Comparison of ENCODE assay signal across 12 cellular contexts in genomic region chr6:56399672-56400263, GRCh38.
DNase-seq lines count a peak whose midpoint lies in the region; ATAC-seq, FAIRE-seq and TF ChIP-seq lines count a peak whose summit lies in the region.
"Had no signal": no experiment of that assay in that cellular context is flagged by ENCODE, and none has a peak within 500 bp of the region (broad histone marks: within the 10 kb centered on the region; RNA-seq: fewer than 3 reads in every experiment).

No MANE protein-coding gene starts in this region.

- no peak overlapping the region for H2AFZ ChIP-seq in SK-N-SH (ENCODE audit: low read depth)

- no peak for ATAC-seq in GM21576 (IDR thresholded peaks at IDR 0.05; ENCODE audit: unreplicated experiment)

- no peak overlapping the region for H3K9ac ChIP-seq in SK-N-SH

- POLR2A ChIA-PET in SK-N-SH (lab: Yijun Ruan, JAX): interaction anchor here (0.6 kb wide), 1 partner anchor 30 kb away, joined by 3 read pairs; no protein-coding TSS in a partner anchor

- H3K79me2 ChIP-seq in SK-N-SH (ENCODE audit: insufficient read depth): no peaks in the 10 kb centered on the region; the same call in 1 of the 2 replicates

- no peaks in the 10 kb centered on the region for H4K20me1 ChIP-seq in SK-N-SH (ENCODE audit: insufficient read depth)

- no peak overlapping the region for H3K4me3 ChIP-seq in sigmoid colon
- H3K4me3 ChIP-seq in SK-N-SH (ENCODE audit: low read depth in 2 of 2, low read length in 1 of 2): no peak overlapping the region
- H3K4me3 ChIP-seq: ovary had no signal

- no peak for TF ChIP-seq POLR2A in sigmoid colon (IDR thresholded peaks at IDR 0.05)

- H3K36me3 ChIP-seq in sigmoid colon (no peaks in the 10 kb centered on the region), SK-N-SH (replicated peaks in 1 of 2; ENCODE audit: control insufficient read depth in 1 of 2, insufficient read depth in 2 of 2, low read length in 1 of 2) (no peaks in the 10 kb centered on the region)
- H3K36me3 ChIP-seq: ovary had no signal

- H3K9me3 ChIP-seq in sigmoid colon (no peaks in the 10 kb centered on the region), SK-N-SH (no peaks in the 10 kb centered on the region; the same call in 1 of the 2 replicates)
- H3K9me3 ChIP-seq: ovary had no signal

- peak; percentile 75 for DNase-seq in ACHN
- DNase-seq in NCI-H1105 treated with DMSO at 0.1 percent for 48 hours (lab: John Stamatoyannopoulos, UW): peak; percentile 91
- DNase-seq in NCI-H748 treated with DMSO at 0.1 percent for 48 hours (lab: John Stamatoyannopoulos, UW): peak; percentile 99
- DNase-seq in kidney tubule cell (ENCODE audit: low spot score): peak; percentile 94
- DNase-seq in sigmoid colon: no peak
- DNase-seq in SK-N-SH: no peak
- no peak for DNase-seq in HTR-8/SVneo (ENCODE audit: insufficient read length, low spot score)
- DNase-seq: dermis blood vessel endothelial cell, ovary, substantia nigra had no signal

- peaks cover 0 to 17% (median 16%) of the 10 kb centered on the region in 4 donors for H3K4me1 ChIP-seq in sigmoid colon
- H3K4me1 ChIP-seq in SK-N-SH (ENCODE audit: control insufficient read depth in 1 of 2, insufficient read depth in 2 of 2, low read depth in 1 of 2, low read length in 1 of 2): no peaks in the 10 kb centered on the region

- intact Hi-C loops in sigmoid colon (cut with DNase I): no loop called here

- H3K27ac ChIP-seq in sigmoid colon (no peak overlapping the region), SK-N-SH (ENCODE audit: low read depth in 2 of 2, low read length in 1 of 2) (no peak overlapping the region)
- H3K27ac ChIP-seq: ovary had no signal

- TF ChIP-seq EP300 in sigmoid colon (IDR thresholded peaks at IDR 0.05) (no peak), SK-N-SH (IDR thresholded peaks at IDR 0.05; ENCODE audit: borderline replicate concordance in 1 of 2, low read depth in 1 of 2, low read length in 1 of 2) (no peak)

- no peaks in the 10 kb centered on the region for H3K9me2 ChIP-seq in SK-N-SH

- H3K27me3 ChIP-seq in sigmoid colon (no peaks in the 10 kb centered on the region), SK-N-SH (ENCODE audit: insufficient read depth) (no peaks in the 10 kb centered on the region)
- H3K27me3 ChIP-seq: ovary had no signal

- CTCF ChIA-PET in SK-N-SH (lab: Yijun Ruan, JAX): interaction anchor here (1.7 kb wide), 1 partner anchor 29 kb away, joined by 3 read pairs; no protein-coding TSS in a partner anchor

- TF ChIP-seq CTCF in sigmoid colon (IDR thresholded peaks at IDR 0.05) (no peak), SK-N-SH (IDR thresholded peaks at IDR 0.05) (no peak)

- 21 to 68% methylated on average over 10 of the region's 10 CpGs for WGBS in sigmoid colon, 2 donors
- WGBS in SK-N-SH (ENCODE audit: low lambda C conversion rate): 83% methylated on average over 7 of the region's 10 CpGs

- TF ChIP-seq RAD21 in SK-N-SH (IDR thresholded peaks at IDR 0.05; ENCODE audit: low read length): no peak

- no peak for FAIRE-seq in HTR-8/SVneo (lab: Jason Lieb, UNC)
- FAIRE-seq: astrocyte had no signal

- in situ Hi-C loops in ACHN (cut with HindIII; ENCODE audit: low pct_ligation_motif_present, low pct_unique_long_range_greater_than_20kb, low sequenced_read_pairs): no loop called here

- no peaks in the 10 kb centered on the region for H3F3A ChIP-seq in SK-N-SH (replicated peaks; ENCODE audit: insufficient read depth)

- no peak overlapping the region for H3K4me2 ChIP-seq in SK-N-SH

TF ChIP-seq in SK-N-SH, 30 proteins besides CTCF, POLR2A, EP300 and RAD21:
- TF ChIP-seq RFX5 (IDR thresholded peaks at IDR 0.05; ENCODE audit: low read length) (no peak), YY1 (IDR thresholded peaks at IDR 0.05; ENCODE audit: low read depth) (no peak), ELF1 (IDR thresholded peaks at IDR 0.05) (no peak), NFIC (IDR thresholded peaks at IDR 0.05; ENCODE audit: borderline replicate concordance) (no peak), CHD2 (IDR thresholded peaks at IDR 0.05; ENCODE audit: low read length, partially characterized antibody) (no peak)

Comparison
In these comparisons a context has a peak if more than half of its experiments do, and no peak if none do; other contexts are left out.
1. DNase-seq: peak in ACHN (single experiment), NCI-H1105 treated with DMSO at 0.1 percent for 48 hours (single experiment), NCI-H748 treated with DMSO at 0.1 percent for 48 hours (single experiment) and kidney tubule cell (single experiment); none in sigmoid colon (single experiment), SK-N-SH (single experiment) and HTR-8/SVneo (single experiment).